In genomic region chr7:113799896-113800295, GRCh38 we compare ENCODE assay signal across 10 cellular contexts.
DNase-seq lines count a peak whose midpoint lies in the region; ATAC-seq and TF ChIP-seq lines count a peak whose summit lies in the region.
"Had no signal": no experiment of that assay in that cellular context is flagged by ENCODE, and none has a peak within 500 bp of the region (broad histone marks: within the 10 kb centered on the region; RNA-seq: fewer than 3 reads in every experiment).

No MANE protein-coding gene starts in this region.

- no peak for TF ChIP-seq CTCF in RWPE1 (conservative IDR thresholded peaks at IDR 0.05; ENCODE audit: low read depth)

- H3K27ac ChIP-seq in RWPE1, result no peak overlapping the region
- H3K27ac ChIP-seq: heart left ventricle had no signal

- DNase-seq in NCI-H526 treated with DMSO at 0.1 percent for 48 hours (lab: John Stamatoyannopoulos, UW) (peak; percentile 73), occipital lobe (lab: John Stamatoyannopoulos, UW) (no peak), AG20443 (ENCODE audit: low spot score) (no peak), RWPE1 (ENCODE audit: low spot score) (no peak)
- DNase-seq: Calu3, heart left ventricle had no signal

- CTCF ChIA-PET in RWPE1 (lab: Yijun Ruan, JAX), result interaction anchor here (0.6 kb wide), 1 partner anchor 46 kb away, joined by 3 read pairs; no protein-coding TSS in a partner anchor

- ATAC-seq in GM18861 (IDR thresholded peaks at IDR 0.05; ENCODE audit: unreplicated experiment) (peak; percentile 98), GM21529 (IDR thresholded peaks at IDR 0.05; ENCODE audit: unreplicated experiment) (peak; percentile 98), HG03135 (IDR thresholded peaks at IDR 0.05; ENCODE audit: unreplicated experiment) (peak; percentile 98)
- no peak for ATAC-seq in activated CD4-positive, CD25-positive, alpha-beta regulatory T cell treated with anti-CD3 and anti-CD28 coated beads, Interleukin-2, amount 50 U/mL, for 24 hours
- ATAC-seq: heart left ventricle had no signal

- POLR2A ChIA-PET in RWPE1 (lab: Yijun Ruan, JAX; ENCODE audit: low non-redundant PET), result no interaction called here

Comparison
In these comparisons a context has a peak if more than half of its experiments do, and no peak if none do; other contexts are left out.
1. ATAC-seq: peak in GM18861 (single experiment), GM21529 (single experiment) and HG03135 (single experiment); none in activated CD4-positive, CD25-positive, alpha-beta regulatory T cell treated with anti-CD3 and anti-CD28 coated beads, Interleukin-2, amount 50 U/mL, for 24 hours (0 of 2).